Comparison of ENCODE assay signal across 7 cellular contexts in the genomic region with DNA sequence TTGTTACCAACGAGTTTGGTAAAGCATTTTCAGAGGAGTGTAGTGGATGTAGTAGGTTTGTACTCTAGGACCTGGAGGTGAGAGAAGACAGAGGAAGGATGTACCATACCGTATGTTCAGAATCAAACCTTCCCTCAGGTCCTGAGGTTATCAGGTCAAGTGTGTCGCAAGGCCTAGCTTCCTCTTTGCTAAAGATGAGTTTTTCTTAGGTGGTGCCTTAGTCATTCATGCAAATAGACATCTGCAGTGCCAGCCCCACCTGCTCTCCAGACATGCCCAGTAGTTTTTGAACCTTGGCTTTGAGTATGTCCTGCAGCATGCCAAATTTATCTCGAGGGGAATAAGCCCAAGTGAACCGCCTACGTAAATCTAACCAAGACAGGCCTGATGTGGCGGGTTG.
DNase-seq lines count a peak whose midpoint lies in the region; ATAC-seq and TF ChIP-seq lines count a peak whose summit lies in the region.

No MANE protein-coding gene starts in this region.

- DNase-seq in GM19238 (ENCODE audit: insufficient read length, low spot score) (peak; percentile 9), Karpas-422 (peak; percentile 94), natural killer cell (no peak), NCI-H146 treated with DMSO at 0.1 percent for 48 hours (lab: John Stamatoyannopoulos, UW; ENCODE audit: unreplicated experiment) (no peak), amniotic stem cell (lab: John Stamatoyannopoulos, UW) (no peak)
- no peak for DNase-seq in stimulated activated CD8-positive, alpha-beta memory T cell treated with anti-CD3 and anti-CD28 coated beads, Interleukin-4, amount 100 ng/mL, for 48 hours

- H3K36me3 ChIP-seq in Karpas-422 (ENCODE audit: insufficient read depth, low read length), result no peaks in the 10 kb centered on the region

- no peaks in the 10 kb centered on the region for H3K9me3 Mint-ChIP-seq in natural killer cell

- intact Hi-C loops in natural killer cell (cut with micrococcal nuclease), result no loop called here

- no peak overlapping the region for H3K27ac Mint-ChIP-seq in natural killer cell

- peaks cover 66% of the 10 kb centered on the region for H3K4me1 ChIP-seq in Karpas-422 (ENCODE audit: low read length)

- no peaks in the 10 kb centered on the region for H4K20me1 ChIP-seq in Karpas-422 (ENCODE audit: insufficient read depth, low read depth, low read length)

- H3K9ac ChIP-seq in Karpas-422 (ENCODE audit: low read length), result peak overlapping the region; percentile 25; the same call in 1 of the 2 replicates

- no peaks in the 10 kb centered on the region for H3K36me3 Mint-ChIP-seq in natural killer cell

- H2AFZ ChIP-seq in Karpas-422 (ENCODE audit: low read length), result peak overlapping the region; percentile 65

- H3K9me3 ChIP-seq in Karpas-422 (ENCODE audit: low read length), result no peaks in the 10 kb centered on the region

- ATAC-seq in HG02642 (IDR thresholded peaks at IDR 0.05; ENCODE audit: poor library complexity, unreplicated experiment), result peak; percentile 99
- ATAC-seq in natural killer cell, result peak; percentile 15 to 61 (median 27)

- no peak overlapping the region for H3K4me3 Mint-ChIP-seq in natural killer cell

- TF ChIP-seq CTCF in natural killer cell (IDR thresholded peaks at IDR 0.05), result no peak

- peak overlapping the region; percentile 67 for H3K4me2 ChIP-seq in Karpas-422 (ENCODE audit: low read depth, low read length, poor library complexity, severe bottlenecking)

- H3K4me3 ChIP-seq in Karpas-422 (ENCODE audit: low read length), result peak overlapping the region; percentile 42

- no peaks in the 10 kb centered on the region for H3K27me3 Mint-ChIP-seq in natural killer cell (ENCODE audit: low read depth in 2 of 2)

- peak overlapping the region; percentile 79 for H3K27ac ChIP-seq in Karpas-422 (ENCODE audit: low read length)

- H3K9me2 ChIP-seq in Karpas-422 (replicated peaks; ENCODE audit: insufficient read depth, low read length), result no peaks in the 10 kb centered on the region

- H3K27me3 ChIP-seq in Karpas-422 (ENCODE audit: low read length), result no peaks in the 10 kb centered on the region

- no peaks in the 10 kb centered on the region for H3K79me2 ChIP-seq in Karpas-422 (ENCODE audit: low read length)

- H3K4me1 Mint-ChIP-seq in natural killer cell, result peaks cover 11 to 12% of the 10 kb centered on the region in 2 donors

Comparison
In these comparisons a context has a peak if more than half of its experiments do, and no peak if none do; other contexts are left out.
1. DNase-seq: peak in GM19238 (single experiment) and Karpas-422 (single experiment); none in natural killer cell (single experiment), stimulated activated CD8-positive, alpha-beta memory T cell treated with anti-CD3 and anti-CD28 coated beads, Interleukin-4, amount 100 ng/mL, for 48 hours (single experiment), NCI-H146 treated with DMSO at 0.1 percent for 48 hours (single experiment) and amniotic stem cell (single experiment).